In genomic region chr1:193059282-193060225, GRCh38 we compare ENCODE assay signal across 8 cellular contexts. TPM values are rescaled to one million over a fixed set of nuclear protein-coding genes. Genes with fewer than 3 reads are reported as not detected.
DNase-seq lines count a peak whose midpoint lies in the region; ATAC-seq, FAIRE-seq and TF ChIP-seq lines count a peak whose summit lies in the region.

TSS of gene RO60 (plus strand) at chr1:193059612. CDS start at chr1:193069055, 9,443 bp downstream.
TSS of gene UCHL5 (minus strand) at chr1:193059360. CDS start at chr1:193059260, 100 bp downstream.

- H3K4me3 ChIP-seq in Loucy (ENCODE audit: low read length, poor library complexity, severe bottlenecking) = peak within 1 kb of the TSS; percentile 90

- peak within 1 kb of the TSS; percentile 91 for H2AFZ ChIP-seq in Loucy (ENCODE audit: low read length)

- H4K20me1 ChIP-seq in Loucy (ENCODE audit: insufficient read depth, low read length, poor library complexity, severe bottlenecking) = peaks cover 56% of the 10 kb centered on the region

- no peaks in the 10 kb centered on the region for H3F3A ChIP-seq in Loucy (ENCODE audit: low read depth)

- TF ChIP-seq CTCF in Loucy (conservative IDR thresholded peaks at IDR 0.05; ENCODE audit: low read length) = no peak

- DNase-seq in ELF-1 (ENCODE audit: low read depth, low spot score) (peak; percentile 99), H54 (ENCODE audit: insufficient read length, low spot score) (peak; percentile 82), fibroblast of peridontal ligament (ENCODE audit: extremely low read depth) (peak; percentile 96)
- DNase-seq in activated T-helper 9 cell treated with anti-CD3 and anti-CD28 coated beads, Interleukin-2, amount 50 U/mL, for 16 hours (ENCODE audit: low read depth) = peak; percentile 91
- peak; percentile 96 for DNase-seq in natural killer cell treated with Interleukin-12 subunit alpha and Interleukin-12 subunit beta and Interleukin-15 and Interleukin-18, amount 100 ng/mL, for 72 hours (ENCODE audit: low spot score)
- DNase-seq in stimulated activated naive CD8-positive, alpha-beta T cell treated with anti-CD3 and anti-CD28 coated beads, Interleukin-15, Interleukin-2, amounts not matched to agents 100 U/mL and 50 U/mL, for 24 hours = peak; percentile 93

- no peaks in the 10 kb centered on the region for H3K36me3 ChIP-seq in Loucy (ENCODE audit: insufficient read depth, low read length)

- peak; percentile 80 for FAIRE-seq in H54 (lab: Jason Lieb, UNC)

- H3K27me3 Mint-ChIP-seq in natural killer cell treated with Interleukin-12 subunit alpha and Interleukin-12 subunit beta and Interleukin-15 and Interleukin-18, amount 100 ng/mL, for 72 hours = no peaks in the 10 kb centered on the region

- peaks cover 50 to 62% of the 10 kb centered on the region in 2 donors for H3K4me1 Mint-ChIP-seq in natural killer cell treated with Interleukin-12 subunit alpha and Interleukin-12 subunit beta and Interleukin-15 and Interleukin-18, amount 100 ng/mL, for 72 hours (ENCODE audit: low read depth in 2 of 2)

- TF ChIP-seq POLR2A in H54 (IDR thresholded peaks at IDR 0.05; ENCODE audit: low read depth, low read length) (peak; percentile 90), Raji (IDR thresholded peaks at IDR 0.05; ENCODE audit: insufficient read depth, low read depth, low read length) (peak; percentile 89)

- H3K9ac ChIP-seq in Loucy (ENCODE audit: low read depth, low read length, poor library complexity, severe bottlenecking) = peak within 1 kb of the TSS; percentile 95

- peak; percentile 96 for ATAC-seq in natural killer cell treated with Interleukin-12 subunit alpha and Interleukin-12 subunit beta and Interleukin-15 and Interleukin-18, amount 100 ng/mL, for 72 hours
- ATAC-seq in stimulated activated naive CD8-positive, alpha-beta T cell treated with anti-CD3 and anti-CD28 coated beads, Interleukin-15, Interleukin-2, amounts not matched to agents 100 U/mL and 50 U/mL, for 24 hours = peak; percentile 95

- peak within 1 kb of the TSS; percentile 91 for H3K4me2 ChIP-seq in Loucy (ENCODE audit: low read depth, low read length, poor library complexity, severe bottlenecking)

- no peaks in the 10 kb centered on the region for H3K9me3 Mint-ChIP-seq in natural killer cell treated with Interleukin-12 subunit alpha and Interleukin-12 subunit beta and Interleukin-15 and Interleukin-18, amount 100 ng/mL, for 72 hours

- H3K9me2 ChIP-seq in Loucy (replicated peaks; ENCODE audit: low read depth, low read length) = no peaks in the 10 kb centered on the region

- H3K4me1 ChIP-seq in Loucy (ENCODE audit: insufficient read depth, low read length, poor library complexity, severe bottlenecking) = peaks cover 48% of the 10 kb centered on the region

- H3K4me3 Mint-ChIP-seq in natural killer cell treated with Interleukin-12 subunit alpha and Interleukin-12 subunit beta and Interleukin-15 and Interleukin-18, amount 100 ng/mL, for 72 hours = peak within 1 kb of the TSS; percentile 97

- H3K36me3 Mint-ChIP-seq in natural killer cell treated with Interleukin-12 subunit alpha and Interleukin-12 subunit beta and Interleukin-15 and Interleukin-18, amount 100 ng/mL, for 72 hours = peaks cover 6% of the 10 kb centered on the region

- peak within 1 kb of the TSS; percentile 90 to 95 for H3K27ac Mint-ChIP-seq in natural killer cell treated with Interleukin-12 subunit alpha and Interleukin-12 subunit beta and Interleukin-15 and Interleukin-18, amount 100 ng/mL, for 72 hours

- H3K9me3 ChIP-seq in Loucy (ENCODE audit: insufficient read depth, low read depth, low read length) = no peaks in the 10 kb centered on the region

- H3K27me3 ChIP-seq in Loucy (ENCODE audit: insufficient read depth, low read length, poor library complexity, severe bottlenecking) = no peaks in the 10 kb centered on the region

- peaks cover 92% of the 10 kb centered on the region for H3K79me2 ChIP-seq in Loucy (ENCODE audit: insufficient read depth, low read length)

RNA-seq across cellular contexts. Expression of gene RO60, which starts in this region (rescaled TPM):
- 10 to 100 TPM; 60.6 to 74.0 TPM for total RNA-seq in natural killer cell treated with Interleukin-12 subunit alpha and Interleukin-12 subunit beta and Interleukin-15 and Interleukin-18, amount 100 ng/mL, for 72 hours

RNA-seq across cellular contexts. Expression of gene UCHL5, which starts in this region (rescaled TPM):
- 10 to 100 TPM; 67.9 to 76.8 TPM for total RNA-seq in natural killer cell treated with Interleukin-12 subunit alpha and Interleukin-12 subunit beta and Interleukin-15 and Interleukin-18, amount 100 ng/mL, for 72 hours

Comparison
In these comparisons a context has a peak if more than half of its experiments do, and no peak if none do; other contexts are left out.
1. Peak in every context shown above with its lines: DNase-seq, ATAC-seq and H3K4me3 ChIP-seq.